In genomic region chr7:39948932-39949928, GRCh38 we compare ENCODE assay signal across 8 cellular contexts. TPM values are rescaled to one million over a fixed set of nuclear protein-coding genes. Genes with fewer than 3 reads are reported as not detected.
DNase-seq lines count a peak whose midpoint lies in the region; ATAC-seq and TF ChIP-seq lines count a peak whose summit lies in the region.

No MANE protein-coding gene starts in this region.

- H3K4me1 ChIP-seq in fibroblast of lung (ENCODE audit: control insufficient read depth, extremely low read depth, insufficient read depth, low read length) = peaks cover 5% of the 10 kb centered on the region

- H4K20me1 ChIP-seq in fibroblast of lung (ENCODE audit: control insufficient read depth, extremely low read depth, insufficient read depth, low read length) = peaks cover 6% of the 10 kb centered on the region

- H3K9ac ChIP-seq in fibroblast of lung (ENCODE audit: insufficient read depth, low read length) = peak overlapping the region; percentile 96

- peak overlapping the region; percentile 86 for H3K4me3 ChIP-seq in LNCaP clone FGC (ENCODE audit: low read depth, low read length)
- peak overlapping the region; percentile 61 to 88 (median 85) for H3K4me3 ChIP-seq in fibroblast of lung (replicated peaks in 1 of 4; ENCODE audit: control extremely low read depth in 1 of 4, insufficient read depth in 1 of 4, low read depth in 3 of 4, low read length in 4 of 4)

- H3K4me2 ChIP-seq in fibroblast of lung (ENCODE audit: extremely low read depth, insufficient read depth, low read length) = peak overlapping the region; percentile 67

- peak; percentile 62 to 64 for ATAC-seq in naive B cell (ENCODE audit: low read depth in 2 of 2)
- peak; percentile 85 for ATAC-seq in stimulated activated effector memory CD8-positive, alpha-beta T cell treated with anti-CD3 and anti-CD28 coated beads, Interleukin-12 subunit alpha, Interleukin-12 subunit beta, amount 100 ng/mL, for 72 hours

- peak overlapping the region; percentile 97 for H3K27ac ChIP-seq in fibroblast of lung (ENCODE audit: insufficient read depth, low read length)

- peaks cover 18% of the 10 kb centered on the region for H3K36me3 Mint-ChIP-seq in activated T-helper 2 cell treated with anti-CD3 and anti-CD28 coated beads, Interferon-gamma antibody, Interleukin-2, Interleukin-4, amounts not matched to agents 10 μg/mL and 5 μg/mL and 100 μg/mL, durations not matched to agents 14 hours and 24 hours and 36 hours (ENCODE audit: low read depth)
- H3K36me3 Mint-ChIP-seq in naive B cell = peaks cover 6 to 7% of the 10 kb centered on the region in 2 donors
- peaks cover 31% of the 10 kb centered on the region for H3K36me3 Mint-ChIP-seq in stimulated activated effector memory CD8-positive, alpha-beta T cell treated with anti-CD3 and anti-CD28 coated beads, Interleukin-12 subunit alpha, Interleukin-12 subunit beta, amount 100 ng/mL, for 72 hours

- no peak for TF ChIP-seq CTCF in LNCaP clone FGC (IDR thresholded peaks at IDR 0.05; ENCODE audit: control insufficient read depth, extremely low read depth, insufficient read depth)
- no peak for TF ChIP-seq CTCF in fibroblast of lung (conservative IDR thresholded peaks at IDR 0.05 in 1 of 2, IDR thresholded peaks at IDR 0.05 in 1 of 2; ENCODE audit: low read depth in 1 of 2, low read length in 2 of 2)

- H3K27me3 Mint-ChIP-seq in activated T-helper 2 cell treated with anti-CD3 and anti-CD28 coated beads, Interferon-gamma antibody, Interleukin-2, Interleukin-4, amounts not matched to agents 10 μg/mL and 5 μg/mL and 100 μg/mL, durations not matched to agents 14 hours and 24 hours and 36 hours (ENCODE audit: low read depth) = no peaks in the 10 kb centered on the region
- H3K27me3 Mint-ChIP-seq in naive B cell = no peaks in the 10 kb centered on the region

- intact Hi-C loops in activated T-helper 2 cell treated with anti-CD3 and anti-CD28 coated beads, Interferon-gamma antibody, Interleukin-2, Interleukin-4, amounts not matched to agents 10 μg/mL and 5 μg/mL and 100 μg/mL, durations not matched to agents 14 hours and 24 hours and 36 hours (cut with micrococcal nuclease) = loop anchor here (1.0 to 2.0 kb wide), 3 partner anchors 185 to 360 kb away; partner anchors contain the start of genes MPLKIP and RALA

- no peaks in the 10 kb centered on the region for H3K27me3 ChIP-seq in fibroblast of lung (ENCODE audit: control insufficient read depth, insufficient read depth, low read length)

- H3K36me3 ChIP-seq in fibroblast of lung (ENCODE audit: control insufficient read depth, insufficient read depth, low read length) = no peaks in the 10 kb centered on the region

- peaks cover 39% of the 10 kb centered on the region for H3K79me2 ChIP-seq in fibroblast of lung (ENCODE audit: control insufficient read depth, insufficient read depth, low read length)

- H3K4me1 Mint-ChIP-seq in activated T-helper 2 cell treated with anti-CD3 and anti-CD28 coated beads, Interferon-gamma antibody, Interleukin-2, Interleukin-4, amounts not matched to agents 10 μg/mL and 5 μg/mL and 100 μg/mL, durations not matched to agents 14 hours and 24 hours and 36 hours (ENCODE audit: low read depth) = peaks cover 25% of the 10 kb centered on the region
- peaks cover 26 to 37% (median 32%) of the 10 kb centered on the region in 3 donors for H3K4me1 Mint-ChIP-seq in naive B cell
- H3K4me1 Mint-ChIP-seq in stimulated activated effector memory CD8-positive, alpha-beta T cell treated with anti-CD3 and anti-CD28 coated beads, Interleukin-12 subunit alpha, Interleukin-12 subunit beta, amount 100 ng/mL, for 72 hours = peaks cover 26% of the 10 kb centered on the region

- H2AFZ ChIP-seq in fibroblast of lung (ENCODE audit: low read length) = peak overlapping the region; percentile 89

- H3K9me3 ChIP-seq in fibroblast of lung (ENCODE audit: control insufficient read depth, insufficient read depth, low read depth, low read length) = no peaks in the 10 kb centered on the region

- H3K9me3 Mint-ChIP-seq in activated T-helper 2 cell treated with anti-CD3 and anti-CD28 coated beads, Interferon-gamma antibody, Interleukin-2, Interleukin-4, amounts not matched to agents 10 μg/mL and 5 μg/mL and 100 μg/mL, durations not matched to agents 14 hours and 24 hours and 36 hours = no peaks in the 10 kb centered on the region
- H3K9me3 Mint-ChIP-seq in naive B cell = no peaks in the 10 kb centered on the region
- H3K9me3 Mint-ChIP-seq in stimulated activated effector memory CD8-positive, alpha-beta T cell treated with anti-CD3 and anti-CD28 coated beads, Interleukin-12 subunit alpha, Interleukin-12 subunit beta, amount 100 ng/mL, for 72 hours = no peaks in the 10 kb centered on the region

- H3K27ac Mint-ChIP-seq in activated T-helper 2 cell treated with anti-CD3 and anti-CD28 coated beads, Interferon-gamma antibody, Interleukin-2, Interleukin-4, amounts not matched to agents 10 μg/mL and 5 μg/mL and 100 μg/mL, durations not matched to agents 14 hours and 24 hours and 36 hours = peak overlapping the region; percentile 99
- peak overlapping the region; percentile 98 to 100 (median 100) for H3K27ac Mint-ChIP-seq in naive B cell
- H3K27ac Mint-ChIP-seq in stimulated activated effector memory CD8-positive, alpha-beta T cell treated with anti-CD3 and anti-CD28 coated beads, Interleukin-12 subunit alpha, Interleukin-12 subunit beta, amount 100 ng/mL, for 72 hours = peak overlapping the region; percentile 100

- DNase-seq in EL (peak; percentile 100), H4 (ENCODE audit: low spot score) (peak; percentile 100), LNCaP clone FGC (ENCODE audit: low read depth) (peak; percentile 99), RPMI8226 (peak; percentile 99), fibroblast of lung (ENCODE audit: low read depth in 2 of 2) (peak; percentile 100), naive B cell (peak; percentile 98)
- DNase-seq in activated T-helper 2 cell treated with anti-CD3 and anti-CD28 coated beads, Interferon-gamma antibody, Interleukin-2, Interleukin-4, amounts not matched to agents 10 μg/mL and 5 μg/mL and 100 μg/mL, durations not matched to agents 14 hours and 24 hours and 36 hours (ENCODE audit: low spot score) = peak; percentile 99
- DNase-seq in stimulated activated effector memory CD8-positive, alpha-beta T cell treated with anti-CD3 and anti-CD28 coated beads, Interleukin-12 subunit alpha, Interleukin-12 subunit beta, amount 100 ng/mL, for 72 hours (ENCODE audit: low spot score in 2 of 2) = peak; percentile 89 to 98

- peak overlapping the region; percentile 88 for H3K4me3 Mint-ChIP-seq in activated T-helper 2 cell treated with anti-CD3 and anti-CD28 coated beads, Interferon-gamma antibody, Interleukin-2, Interleukin-4, amounts not matched to agents 10 μg/mL and 5 μg/mL and 100 μg/mL, durations not matched to agents 14 hours and 24 hours and 36 hours (ENCODE audit: low read depth)
- H3K4me3 Mint-ChIP-seq in naive B cell = peak overlapping the region; percentile 92 to 100 (median 98)
- peak overlapping the region; percentile 99 for H3K4me3 Mint-ChIP-seq in stimulated activated effector memory CD8-positive, alpha-beta T cell treated with anti-CD3 and anti-CD28 coated beads, Interleukin-12 subunit alpha, Interleukin-12 subunit beta, amount 100 ng/mL, for 72 hours

RNA-seq across cellular contexts. Expression of gene CDK13, which starts 0.8 kb away (rescaled TPM):
- total RNA-seq in H4 (2014; rRNA removed; shearing (Covaris generic)) = 50.1 and 51.7 TPM in 2 replicates
- 45.5 and 47.4 TPM in 2 replicates for total RNA-seq in activated T-helper 2 cell treated with anti-CD3 and anti-CD28 coated beads, Interferon-gamma antibody, Interleukin-2, Interleukin-4, amounts not matched to agents 10 μg/mL and 5 μg/mL and 100 μg/mL, durations not matched to agents 14 hours and 24 hours and 36 hours
- total RNA-seq in fibroblast of lung = 76.3 and 76.8 TPM in 2 replicates
- 32.7 and 35.3 TPM in 2 replicates for polyA plus RNA-seq in fibroblast of lung
- polyA plus RNA-seq in fibroblast of lung (2012) = 18.0 and 19.5 TPM in 2 replicates
- polyA minus RNA-seq in fibroblast of lung (ENCODE audit: low replicate concordance) = 18.2 and 34.5 TPM in 2 replicates
- polyA plus RNA-seq in naive B cell (ENCODE audit: low read depth in 6 of 6) = 100 to 1,000 TPM in 1 of 6 donors, 10 to 100 TPM in 5; 21.1 to 148 (median 56.2) TPM

Comparison
In these comparisons a context has a peak if more than half of its experiments do, and no peak if none do; other contexts are left out.
1. Peak in every context shown above with its lines: DNase-seq, ATAC-seq, H3K4me3 ChIP-seq and H3K27ac ChIP-seq.